ENCODE assay signal across 24 cellular contexts in genomic region chr10:102946992-102947391, GRCh38. TPM values are rescaled to one million over a fixed set of nuclear protein-coding genes. Genes with fewer than 3 reads are reported as not detected.
DNase-seq lines count a peak whose midpoint lies in the region; ATAC-seq and TF ChIP-seq lines count a peak whose summit lies in the region.
"Had no signal": no experiment of that assay in that cellular context is flagged by ENCODE, and none has a peak within 500 bp of the region (broad histone marks: within the 10 kb centered on the region; RNA-seq: fewer than 3 reads in every experiment).

No MANE protein-coding gene starts in this region.

- H3K27me3 Mint-ChIP-seq in activated CD4-positive, alpha-beta memory T cell treated with anti-CD3 and anti-CD28 coated beads for 36 hours: no peaks in the 10 kb centered on the region
- H3K27me3 Mint-ChIP-seq in natural killer cell treated with Interleukin-12 subunit alpha and Interleukin-12 subunit beta and Interleukin-15 and Interleukin-18, amount 100 ng/mL, for 72 hours: no peaks in the 10 kb centered on the region
- H3K27me3 Mint-ChIP-seq: CD4-positive, alpha-beta memory T cell; CD4-positive, CD25-positive, alpha-beta regulatory T cell; CD8-positive, alpha-beta memory T cell had no signal

- H3K4me3 ChIP-seq in retinal pigment epithelial cell (ENCODE audit: low read length): no peak overlapping the region
- H3K4me3 ChIP-seq: BLaER1, GM12878 had no signal

- no peaks in the 10 kb centered on the region for H3K4me1 Mint-ChIP-seq in activated CD4-positive, alpha-beta memory T cell treated with anti-CD3 and anti-CD28 coated beads for 36 hours (ENCODE audit: low read depth)
- H3K4me1 Mint-ChIP-seq in natural killer cell treated with Interleukin-12 subunit alpha and Interleukin-12 subunit beta and Interleukin-15 and Interleukin-18, amount 100 ng/mL, for 72 hours (ENCODE audit: low read depth in 2 of 2): peaks cover 0 to 4% of the 10 kb centered on the region in 2 donors

- no peak overlapping the region for H3K4me3 Mint-ChIP-seq in activated CD4-positive, alpha-beta memory T cell treated with anti-CD3 and anti-CD28 coated beads for 36 hours
- H3K4me3 Mint-ChIP-seq in natural killer cell treated with Interleukin-12 subunit alpha and Interleukin-12 subunit beta and Interleukin-15 and Interleukin-18, amount 100 ng/mL, for 72 hours: no peak overlapping the region
- H3K4me3 Mint-ChIP-seq: CD14-positive monocyte; CD4-positive, alpha-beta memory T cell; CD4-positive, CD25-positive, alpha-beta regulatory T cell; CD8-positive, alpha-beta memory T cell had no signal

- H3K36me3 Mint-ChIP-seq in activated CD4-positive, alpha-beta memory T cell treated with anti-CD3 and anti-CD28 coated beads for 36 hours: no peaks in the 10 kb centered on the region
- H3K36me3 Mint-ChIP-seq in natural killer cell treated with Interleukin-12 subunit alpha and Interleukin-12 subunit beta and Interleukin-15 and Interleukin-18, amount 100 ng/mL, for 72 hours: no peaks in the 10 kb centered on the region
- H3K36me3 Mint-ChIP-seq: CD14-positive monocyte had no signal

- no peak for DNase-seq in HEK293T (ENCODE audit: extremely low spot score)
- no peak for DNase-seq in left colon
- peak; percentile 34 for DNase-seq in retinal pigment epithelial cell (ENCODE audit: low read depth)
- DNase-seq in activated CD4-positive, alpha-beta memory T cell treated with anti-CD3 and anti-CD28 coated beads for 36 hours: no peak
- no peak for DNase-seq in natural killer cell treated with Interleukin-12 subunit alpha and Interleukin-12 subunit beta and Interleukin-15 and Interleukin-18, amount 100 ng/mL, for 72 hours (ENCODE audit: low spot score)
- DNase-seq: 8988T; ACHN; BE2C; C1 segment of cervical spinal cord; CD4-positive, alpha-beta memory T cell; CD4-positive, CD25-positive, alpha-beta regulatory T cell; CD8-positive, alpha-beta memory T cell; COR-L47; DMS 273 treated with DMSO at 0.1 percent for 48 hours; DMS153; DMS53; DMS79; DND-41; EL; GDM1 had no signal

- ATAC-seq in left colon (peak; percentile 38), GM21367 (IDR thresholded peaks at IDR 0.05; ENCODE audit: unreplicated experiment) (no peak)
- ATAC-seq in natural killer cell treated with Interleukin-12 subunit alpha and Interleukin-12 subunit beta and Interleukin-15 and Interleukin-18, amount 100 ng/mL, for 72 hours: no peak
- ATAC-seq: GM12878 had no signal

- no peaks in the 10 kb centered on the region for H3K9me3 Mint-ChIP-seq in activated CD4-positive, alpha-beta memory T cell treated with anti-CD3 and anti-CD28 coated beads for 36 hours
- no peaks in the 10 kb centered on the region for H3K9me3 Mint-ChIP-seq in natural killer cell treated with Interleukin-12 subunit alpha and Interleukin-12 subunit beta and Interleukin-15 and Interleukin-18, amount 100 ng/mL, for 72 hours
- H3K9me3 Mint-ChIP-seq: CD4-positive, alpha-beta memory T cell; CD4-positive, CD25-positive, alpha-beta regulatory T cell; CD8-positive, alpha-beta memory T cell had no signal

- intact Hi-C loops in left colon (cut with DNase I, micrococcal nuclease): no loop called here
- intact Hi-C loops in activated CD4-positive, alpha-beta memory T cell treated with anti-CD3 and anti-CD28 coated beads for 36 hours (cut with micrococcal nuclease): no loop called here

- POLR2A ChIA-PET in HEK293T (lab: Yijun Ruan, JAX): no interaction called here
- POLR2A ChIA-PET in activated CD4-positive, alpha-beta memory T cell treated with anti-CD3 and anti-CD28 coated beads for 36 hours (lab: Charles Lee): no interaction called here

- no peak for TF ChIP-seq CTCF in retinal pigment epithelial cell (conservative IDR thresholded peaks at IDR 0.05; ENCODE audit: low read depth, low read length)

- CTCF ChIA-PET in HEK293T (lab: Yijun Ruan, JAX): no interaction called here
- CTCF ChIA-PET in activated CD4-positive, alpha-beta memory T cell treated with anti-CD3 and anti-CD28 coated beads for 36 hours (lab: Charles Lee): no interaction called here

- H3K27ac Mint-ChIP-seq in activated CD4-positive, alpha-beta memory T cell treated with anti-CD3 and anti-CD28 coated beads for 36 hours: no peak overlapping the region
- H3K27ac Mint-ChIP-seq in natural killer cell treated with Interleukin-12 subunit alpha and Interleukin-12 subunit beta and Interleukin-15 and Interleukin-18, amount 100 ng/mL, for 72 hours: no peak overlapping the region
- H3K27ac Mint-ChIP-seq: CD14-positive monocyte; CD4-positive, alpha-beta memory T cell; CD4-positive, CD25-positive, alpha-beta regulatory T cell; CD8-positive, alpha-beta memory T cell had no signal

TF ChIP-seq in HEK293T, 16 proteins besides CTCF, POLR2A, EP300 and RAD21:
- TF ChIP-seq PKNOX1 (IDR thresholded peaks at IDR 0.05) (peak; percentile 65), ARNT (IDR thresholded peaks at IDR 0.05) (no peak)
TF ChIP-seq in HEK293T: peak in this region for 1.

RNA-seq across cellular contexts. Expression of gene CNNM2, which starts 28.9 kb away (rescaled TPM):
- total RNA-seq in left colon: 10 to 100 TPM; 34.5 to 38.6 TPM
- 1 to 10 TPM; 4.0 to 4.2 TPM for total RNA-seq in activated CD4-positive, alpha-beta memory T cell treated with anti-CD3 and anti-CD28 coated beads for 36 hours
- 10 to 100 TPM in 1 of 2 donors, 1 to 10 TPM in 1; 6.2 to 11.2 TPM for total RNA-seq in natural killer cell treated with Interleukin-12 subunit alpha and Interleukin-12 subunit beta and Interleukin-15 and Interleukin-18, amount 100 ng/mL, for 72 hours
